In the genomic region with DNA sequence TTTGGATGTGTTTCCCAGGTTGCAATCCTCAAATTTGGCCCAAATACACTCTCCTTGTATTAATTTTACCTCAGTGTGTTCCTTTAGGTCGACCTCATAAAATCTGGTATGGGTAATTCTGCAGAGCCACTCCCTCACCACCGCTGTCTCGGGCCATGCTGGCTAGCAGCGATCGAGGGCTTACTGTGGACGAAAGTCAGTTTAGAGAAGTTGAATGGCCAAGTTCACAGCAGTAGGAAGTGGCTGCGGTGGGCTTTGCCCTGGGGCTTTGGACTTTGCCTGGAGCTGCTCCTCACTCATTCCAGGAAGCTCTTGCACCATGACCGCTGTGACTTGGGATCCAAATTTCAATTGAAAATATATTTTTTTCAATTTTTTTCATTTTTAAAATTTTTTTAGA, we compare ENCODE assay signal across 22 cellular contexts.
DNase-seq lines count a peak whose midpoint lies in the region; ATAC-seq and TF ChIP-seq lines count a peak whose summit lies in the region.
"Had no signal": no experiment of that assay in that cellular context is flagged by ENCODE, and none has a peak within 500 bp of the region (broad histone marks: within the 10 kb centered on the region; RNA-seq: fewer than 3 reads in every experiment).

No MANE protein-coding gene starts in this region.

- TF ChIP-seq POLR2A in NB4 (IDR thresholded peaks at IDR 0.05; ENCODE audit: extremely low read depth, insufficient read length), result no peak

- no peak for TF ChIP-seq CTCF in NB4 (IDR thresholded peaks at IDR 0.05; ENCODE audit: low read depth, low read length)

- DNase-seq in NOMO-1 (lab: John Stamatoyannopoulos, UW; ENCODE audit: unreplicated experiment in 2 of 2) (peak; percentile 63 to 67), NOMO-1 treated with dmso at 0.1 percent for 144 hours (lab: John Stamatoyannopoulos, UW; ENCODE audit: unreplicated experiment) (no peak), NB4 (ENCODE audit: low read depth) (peak; percentile 27), UCSD-AML1 (lab: John Stamatoyannopoulos, UW; ENCODE audit: unreplicated experiment) (peak; percentile 43)
- no peak for DNase-seq in stimulated activated naive CD4-positive, alpha-beta T cell (lab: John Stamatoyannopoulos, UW)
- DNase-seq: CD4-positive, alpha-beta memory T cell; COR-L47; DMS53; GM23248; H7; Karpas-422; NCI-H1048; NCI-H1417; NCI-H1694; NCI-H2081; NCI-H2227 treated with DMSO at 0.1 percent for 48 hours; NCI-H526 treated with DMSO at 0.1 percent for 48 hours; PC-9; T-helper 1 cell had no signal

- no peak for ATAC-seq in HG02884 (IDR thresholded peaks at IDR 0.05; ENCODE audit: unreplicated experiment)
- no peak for ATAC-seq in HG03196 (IDR thresholded peaks at IDR 0.05; ENCODE audit: unreplicated experiment)
- ATAC-seq: Right ventricle myocardium inferior had no signal

- H3K4me3 ChIP-seq in NB4 (ENCODE audit: low read depth, low read length), result no peak overlapping the region
- H3K4me3 ChIP-seq: GM23248, PC-9 had no signal

Comparison
In these comparisons a context has a peak if more than half of its experiments do, and no peak if none do; other contexts are left out.
1. DNase-seq: peak in NOMO-1 (2 of 2), NB4 (single experiment) and UCSD-AML1 (single experiment); none in NOMO-1 treated with dmso at 0.1 percent for 144 hours (single experiment) and stimulated activated naive CD4-positive, alpha-beta T cell (0 of 6).